ENCODE assay signal across 27 cellular contexts in genomic region chr7:31595390-31595789, GRCh38.
"Had no signal": no experiment of that assay in that cellular context is flagged by ENCODE, and none has a peak within 500 bp of the region (broad histone marks: within the 10 kb centered on the region; RNA-seq: fewer than 3 reads in every experiment).

No MANE protein-coding gene starts in this region.

- FAIRE-seq: urothelium cell line had no signal

- DNase-seq: stimulated activated CD4-positive, alpha-beta T cell treated with anti-CD3 and anti-CD28 coated beads, Interleukin-2, amount 100 ng/mL, for 48 hours; stimulated activated CD4-positive, alpha-beta T cell treated with anti-CD3 and anti-CD28 coated beads, Interleukin-4, amount 100 ng/mL, for 1 hour; stimulated activated CD4-positive, alpha-beta T cell treated with anti-CD3 and anti-CD28 coated beads, Interleukin-4, amount 100 ng/mL, for 24 hours; stimulated activated CD4-positive, alpha-beta T cell treated with anti-CD3 and anti-CD28 coated beads, Interleukin-4, amount 100 ng/mL, for 4 hours; stimulated activated CD8-positive, alpha-beta memory T cell treated with anti-CD3 and anti-CD28 coated beads, Interleukin-4, amount 100 ng/mL, for 48 hours; stimulated activated naive B cell treated with anti-CD40 and anti-IgM and Interleukin-4, amounts not matched to agents 10 μg/mL and 1 μg/mL and 100 μg/mL, for 72 hours; stimulated activated naive CD4-positive, alpha-beta T cell; stimulated activated naive CD4-positive, alpha-beta T cell treated with Interleukin-2 at 50 U/mL for 16 hours; stimulated activated naive CD8-positive, alpha-beta T cell treated with anti-CD3 and anti-CD28 coated beads, Interleukin-15, amount 100 ng/mL, for 72 hours; stimulated activated naive CD8-positive, alpha-beta T cell treated with anti-CD3 and anti-CD28 coated beads, Interleukin-15, Interleukin-2, amounts not matched to agents 100 U/mL and 50 U/mL, for 24 hours; stomach; substantia nigra; testis; thyroid gland; tibial artery; transverse colon; trophoblast cell; upper lobe of left lung; upper lobe of right lung; uterus had no signal

- H3K36me3 ChIP-seq: stomach, suprapubic skin, thoracic aorta, thyroid gland, tibial artery, tibial nerve, transverse colon, upper lobe of left lung, upper lobe of right lung, uterus, vagina had no signal

- H3K27me3 ChIP-seq: stomach, suprapubic skin, testis, thyroid gland, tibial artery, tibial nerve, transverse colon, upper lobe of left lung, upper lobe of right lung, uterus, vagina had no signal

- H3K4me3 ChIP-seq: stomach, suprapubic skin, testis, thoracic aorta, thyroid gland, tibial artery, tibial nerve, transverse colon, upper lobe of left lung, upper lobe of right lung, uterus, vagina had no signal

- H3K4me1 ChIP-seq: stomach, suprapubic skin, testis, thyroid gland, tibial artery, tibial nerve, transverse colon, upper lobe of left lung, upper lobe of right lung, uterus, vagina had no signal

- H3K9me3 ChIP-seq: suprapubic skin, testis, upper lobe of right lung, uterus, vagina had no signal

- H3K27ac ChIP-seq: stomach, suprapubic skin, testis, thoracic aorta, thyroid gland, tibial artery, tibial nerve, transverse colon, upper lobe of left lung, upper lobe of right lung, uterus, vagina had no signal

- ATAC-seq: stimulated activated effector memory CD8-positive, alpha-beta T cell treated with anti-CD3 and anti-CD28 coated beads, Interleukin-12 subunit alpha, Interleukin-12 subunit beta, amount 100 ng/mL, for 72 hours; stimulated activated memory B cell treated with anti-CD40 and anti-IgM and Interleukin-4, amounts not matched to agents 10 μg/mL and 1 μg/mL and 100 μg/mL, for 72 hours; stimulated activated naive B cell treated with anti-CD40 and anti-IgM and Interleukin-4, amounts not matched to agents 10 μg/mL and 1 μg/mL and 100 μg/mL, for 72 hours; stimulated activated naive CD8-positive, alpha-beta T cell treated with anti-CD3 and anti-CD28 coated beads, Interleukin-15, amount 100 ng/mL, for 72 hours; stimulated activated naive CD8-positive, alpha-beta T cell treated with anti-CD3 and anti-CD28 coated beads, Interleukin-15, Interleukin-2, amounts not matched to agents 100 U/mL and 50 U/mL, for 24 hours; upper lobe of right lung had no signal
